Comparison of ENCODE assay signal across 22 cellular contexts in the genomic region with DNA sequence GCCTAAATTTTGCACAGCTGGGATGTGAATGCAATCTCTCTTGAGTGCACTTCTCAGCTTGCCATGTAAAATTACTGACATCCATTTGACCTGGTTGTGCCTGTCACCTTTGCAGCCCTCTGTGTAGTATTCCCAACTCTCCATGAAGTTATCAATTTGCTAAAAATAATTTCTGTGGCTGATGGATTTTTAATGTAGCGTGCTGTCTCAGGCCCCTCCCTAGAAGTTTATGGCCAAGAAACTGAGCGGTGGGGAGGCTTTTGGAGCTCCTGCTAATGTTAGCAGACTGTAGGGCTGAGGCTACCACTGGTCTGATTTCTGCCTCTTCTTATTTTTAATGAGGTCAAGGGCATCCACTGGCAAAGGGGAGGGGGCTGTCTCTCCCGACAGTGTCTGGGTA.
DNase-seq lines count a peak whose midpoint lies in the region; ATAC-seq, FAIRE-seq and TF ChIP-seq lines count a peak whose summit lies in the region.
"Had no signal": no experiment of that assay in that cellular context is flagged by ENCODE, and none has a peak within 500 bp of the region (broad histone marks: within the 10 kb centered on the region; RNA-seq: fewer than 3 reads in every experiment).

No MANE protein-coding gene starts in this region.

- ATAC-seq in Right ventricle myocardium inferior (peak; percentile 76), heart right ventricle (peak in 6 of 8 donors; percentile 24 to 64 (median 44)), left ventricle myocardium superior (peak; percentile 43)
- ATAC-seq: A549; CD8-positive, alpha-beta T cell had no signal

- H3K4me3 ChIP-seq in right atrium auricular region (no peak overlapping the region), esophagus muscularis mucosa (no peak overlapping the region), heart right ventricle (no peak overlapping the region)
- H3K4me3 ChIP-seq: A549; BLaER1 treated with 17β-estradiol and CSF1 and Interleukin-3, amounts not matched to agents 10 nM and 100 nM had no signal

- no peak for FAIRE-seq in GM19239 (lab: Jason Lieb, UNC)
- FAIRE-seq: A549, D721Med, G401.6, GM12891 had no signal

- DNase-seq in Right ventricle myocardium inferior (ENCODE audit: missing footprints): no peak
- no peak for DNase-seq in right atrium auricular region (ENCODE audit: low spot score)
- peak; percentile 37 for DNase-seq in esophagus muscularis mucosa (ENCODE audit: extremely low spot score)
- DNase-seq in heart right ventricle: no peak
- DNase-seq in left ventricle myocardium superior: no peak
- no peak for DNase-seq in central memory CD4-positive, alpha-beta T cell
- no peak for DNase-seq in NCI-H2081 treated with DMSO at 0.1 percent for 48 hours (lab: John Stamatoyannopoulos, UW)
- no peak for DNase-seq in GM19239 (ENCODE audit: insufficient read length, low spot score)
- DNase-seq: AML-193; Caco-2; Calu3; CD4-positive, alpha-beta T cell; CD8-positive, alpha-beta T cell; DMS79 treated with DMSO at 0.1 percent for 48 hours; GF-D8 had no signal

- H3K9me3 ChIP-seq in right atrium auricular region: peaks cover 0 to 8% of the 10 kb centered on the region in 2 donors
- H3K9me3 ChIP-seq in esophagus muscularis mucosa: peaks cover 0 to 2% (median 0%) of the 10 kb centered on the region in 4 donors
- H3K9me3 ChIP-seq in heart right ventricle: peaks cover 0 to 16% (median 3%) of the 10 kb centered on the region in 11 donors
- H3K9me3 ChIP-seq: Caco-2 had no signal

- intact Hi-C loops in Right ventricle myocardium inferior (cut with DNase I) (no loop called here), esophagus muscularis mucosa (cut with DNase I) (no loop called here), heart right ventricle (cut with DNase I) (loop anchor here in 4 of 10 donors (1.0 to 10.0 kb wide), 5 partner anchors 47 to 90 kb away; no protein-coding TSS in a partner anchor), left ventricle myocardium superior (cut with micrococcal nuclease) (no loop called here)

- no peak for TF ChIP-seq CTCF in right atrium auricular region (IDR thresholded peaks at IDR 0.05)
- TF ChIP-seq CTCF in esophagus muscularis mucosa (IDR thresholded peaks at IDR 0.05): no peak
- TF ChIP-seq CTCF in heart right ventricle (IDR thresholded peaks at IDR 0.05): no peak

- no peaks in the 10 kb centered on the region for H3K36me3 ChIP-seq in right atrium auricular region
- no peaks in the 10 kb centered on the region for H3K36me3 ChIP-seq in esophagus muscularis mucosa
- no peaks in the 10 kb centered on the region for H3K36me3 ChIP-seq in heart right ventricle
- H3K36me3 ChIP-seq: BLaER1 treated with 17β-estradiol and CSF1 and Interleukin-3, amounts not matched to agents 10 nM and 100 nM had no signal

- TF ChIP-seq POLR2A in esophagus muscularis mucosa (IDR thresholded peaks at IDR 0.05; ENCODE audit: low read depth): no peak

- TF ChIP-seq EP300 in esophagus muscularis mucosa (IDR thresholded peaks at IDR 0.05): no peak

- H3K4me1 ChIP-seq in right atrium auricular region (no peaks in the 10 kb centered on the region), esophagus muscularis mucosa (peaks cover 0 to 13% (median 8%) of the 10 kb centered on the region in 4 donors), heart right ventricle (peaks cover 0 to 10% (median 0%) of the 10 kb centered on the region in 9 donors)
- H3K4me1 ChIP-seq: A549; BLaER1 treated with 17β-estradiol and CSF1 and Interleukin-3, amounts not matched to agents 10 nM and 100 nM; Caco-2 had no signal

- H3K27ac ChIP-seq in right atrium auricular region (peak overlapping the region in 1 of 2 donors; percentile 32), esophagus muscularis mucosa (replicated peaks in 1 of 4) (no peak overlapping the region), heart right ventricle (peak overlapping the region in 3 of 10 donors; percentile 1 to 71 (median 58))
- H3K27ac ChIP-seq: 22Rv1; A549; BLaER1 treated with 17β-estradiol and CSF1 and Interleukin-3, amounts not matched to agents 10 nM and 100 nM; C4-2B had no signal

- H3K27me3 ChIP-seq in right atrium auricular region: no peaks in the 10 kb centered on the region
- H3K27me3 ChIP-seq in esophagus muscularis mucosa: no peaks in the 10 kb centered on the region
- H3K27me3 ChIP-seq in heart right ventricle: peaks cover 0 to 3% (median 0%) of the 10 kb centered on the region in 7 donors
- H3K27me3 ChIP-seq: BLaER1 treated with 17β-estradiol and CSF1 and Interleukin-3, amounts not matched to agents 10 nM and 100 nM had no signal

- WGBS in esophagus muscularis mucosa: 76% methylated on average over 3 of the region's 3 CpGs
- 60 to 64% methylated on average over 3 of the region's 3 CpGs for WGBS in heart right ventricle, 2 donors
